ENCODE assay signal across 8 cellular contexts in the genomic region with DNA sequence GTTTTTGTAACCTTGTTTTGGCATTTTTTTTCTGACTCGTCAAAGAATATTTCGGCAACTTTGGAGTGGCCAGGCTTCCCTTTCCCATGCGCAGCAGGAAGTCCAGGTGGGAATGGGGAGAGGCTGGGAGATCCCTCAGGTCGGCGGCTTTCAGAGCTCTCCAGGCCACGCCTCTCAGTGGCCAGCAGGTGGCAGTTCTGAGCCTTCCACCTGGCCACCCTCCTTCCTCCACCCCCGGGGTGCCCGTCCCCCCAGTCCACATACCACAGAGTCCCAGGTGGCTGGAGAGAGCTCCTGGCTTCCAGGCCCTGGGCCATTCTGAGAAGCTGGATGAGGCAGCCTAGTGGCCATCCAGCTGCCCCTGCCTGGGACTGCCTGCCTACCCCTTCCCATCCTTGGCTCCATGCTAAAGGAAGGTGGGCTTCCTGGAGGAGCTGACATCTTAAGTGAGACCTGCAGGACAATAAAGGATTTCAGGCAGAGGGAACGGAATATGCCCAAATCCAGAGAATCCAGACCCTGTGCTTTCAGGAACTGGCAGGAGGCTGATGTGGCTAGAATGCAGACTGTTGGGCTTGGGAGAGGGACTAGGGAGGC. TPM values are rescaled to one million over a fixed set of nuclear protein-coding genes. Genes with fewer than 3 reads are reported as not detected.
A peak's percentile ranks its signal among the peaks of the same experiment; 100 is the strongest.
DNase-seq lines count a peak whose midpoint lies in the region; ATAC-seq and TF ChIP-seq lines count a peak whose summit lies in the region.

No MANE protein-coding gene starts in this region.

- H3K4me3 ChIP-seq in RWPE2 (ENCODE audit: severe bottlenecking) = no peak overlapping the region

- H3K9me3 ChIP-seq in RWPE2 (ENCODE audit: severe bottlenecking) = no peaks in the 10 kb centered on the region

- peak; percentile 60 for TF ChIP-seq CTCF in RWPE2 (IDR thresholded peaks at IDR 0.05; ENCODE audit: poor library complexity, severe bottlenecking)
- TF ChIP-seq CTCF in nephron progenitor cell (IDR thresholded peaks at IDR 0.05) = peak; percentile 53

- in situ Hi-C loops in ACHN (cut with HindIII; ENCODE audit: low pct_ligation_motif_present, low pct_unique_long_range_greater_than_20kb, low sequenced_read_pairs) = no loop called here

- no peaks in the 10 kb centered on the region for H3K36me3 ChIP-seq in RWPE2 (ENCODE audit: low read depth)

- no peak overlapping the region for H3K4me3 Mint-ChIP-seq in nephron progenitor cell

- no peaks in the 10 kb centered on the region for H3K4me1 ChIP-seq in RWPE2 (ENCODE audit: insufficient read depth, poor library complexity, severe bottlenecking)

- H3K27ac ChIP-seq in RWPE2 (ENCODE audit: poor library complexity, severe bottlenecking) = no peak overlapping the region

- H3K27me3 Mint-ChIP-seq in nephron progenitor cell (ENCODE audit: low read depth, poor library complexity) = peaks cover 35% of the 10 kb centered on the region

- H3K27ac Mint-ChIP-seq in nephron progenitor cell = no peak overlapping the region

- ATAC-seq in GM19452 (IDR thresholded peaks at IDR 0.05; ENCODE audit: unreplicated experiment) (peak; percentile 58), RWPE2 (ENCODE audit: low read depth) (peak; percentile 71), GM21390 (IDR thresholded peaks at IDR 0.05; ENCODE audit: unreplicated experiment) (no peak)

- H3K27me3 ChIP-seq in RWPE2 (ENCODE audit: insufficient read depth, poor library complexity, severe bottlenecking) = no peaks in the 10 kb centered on the region

- H3K4me1 Mint-ChIP-seq in nephron progenitor cell = peaks cover 28% of the 10 kb centered on the region

- no peaks in the 10 kb centered on the region for H3K36me3 Mint-ChIP-seq in nephron progenitor cell (ENCODE audit: low read depth)

- peak; percentile 25 for DNase-seq in ACHN
- DNase-seq in RWPE2 (ENCODE audit: low spot score) = no peak
- peak; percentile 27 for DNase-seq in dermis blood vessel endothelial cell
- no peak for DNase-seq in nephron progenitor cell
- DNase-seq in EL = no peak
- DNase-seq in middle frontal gyrus (ENCODE audit: extremely low spot score, low spot score) = no peak

- no peaks in the 10 kb centered on the region for H3K9me3 Mint-ChIP-seq in nephron progenitor cell

RNA-seq across cellular contexts. Expression of a gene that starts 46.3 kb away (rescaled TPM):
- 5.3 and 8.1 TPM in 2 replicates for total RNA-seq in dermis blood vessel endothelial cell

Comparison
In these comparisons a context has a peak if more than half of its experiments do, and no peak if none do; other contexts are left out.
1. DNase-seq: peak in ACHN (single experiment) and dermis blood vessel endothelial cell (single experiment); none in RWPE2 (single experiment), nephron progenitor cell (single experiment), EL (single experiment) and middle frontal gyrus (single experiment).